Comparison of ENCODE assay signal across 18 cellular contexts in genomic region chr7:45902820-45903219, GRCh38. TPM values are rescaled to one million over a fixed set of nuclear protein-coding genes. Genes with fewer than 3 reads are reported as not detected.
"Had no signal": no experiment of that assay in that cellular context is flagged by ENCODE, and none has a peak within 500 bp of the region (broad histone marks: within the 10 kb centered on the region; RNA-seq: fewer than 3 reads in every experiment).

No MANE protein-coding gene starts in this region.

- ATAC-seq: psoas muscle, T-helper 17 cell had no signal

- H3K4me1 ChIP-seq: psoas muscle had no signal

- H3K9me3 ChIP-seq: neutrophil, psoas muscle had no signal

- H3K36me3 ChIP-seq: neutrophil had no signal

- FAIRE-seq: colon, endothelial cell of umbilical vein, TTC549 had no signal

- H3K4me3 ChIP-seq: lung, psoas muscle had no signal

- DNase-seq: activated CD4-positive, alpha-beta memory T cell treated with anti-CD3 and anti-CD28 coated beads for 36 hours; activated CD4-positive, CD25-positive, alpha-beta regulatory T cell treated with anti-CD3 and anti-CD28 coated beads, Interleukin-2, amount 50 U/mL, for 72 hours; activated gamma-delta T cell treated with Interleukin-2 at 50 U/mL for 16 hours; activated naive CD8-positive, alpha-beta T cell treated with anti-CD3 and anti-CD28 coated beads for 36 hours; activated T-cell treated with anti-CD3 and anti-CD28 coated beads, Interleukin-2, amount 50 U/mL, for 48 hours; glutamatergic neuron; immature natural killer cell; midbrain; psoas muscle; stimulated activated CD4-positive, alpha-beta T cell treated with anti-CD3 and anti-CD28 coated beads, Interleukin-12 subunit alpha, Interleukin-12 subunit beta, amount 100 ng/mL, for 4 hours; stimulated activated naive CD4-positive, alpha-beta T cell treated with Interleukin-2 at 50 U/mL for 16 hours; T-helper 17 cell; trophoblast cell had no signal

- H3K27ac ChIP-seq: neutrophil, psoas muscle had no signal

RNA-seq across cellular contexts. Expression of gene IGFBP1, which starts 14.5 kb away (rescaled TPM):
- total RNA-seq: activated CD4-positive, alpha-beta memory T cell treated with anti-CD3 and anti-CD28 coated beads for 36 hours; activated naive CD8-positive, alpha-beta T cell treated with anti-CD3 and anti-CD28 coated beads for 36 hours; lung; psoas muscle; T-helper 17 cell had no signal
- polyA plus RNA-seq: immature natural killer cell, psoas muscle had no signal

RNA-seq across cellular contexts. Expression of gene CCDC201, which starts 29.9 kb away (rescaled TPM):
- total RNA-seq: activated CD4-positive, alpha-beta memory T cell treated with anti-CD3 and anti-CD28 coated beads for 36 hours; activated naive CD8-positive, alpha-beta T cell treated with anti-CD3 and anti-CD28 coated beads for 36 hours; endothelial cell of umbilical vein; lung; psoas muscle; T-helper 17 cell had no signal
- polyA plus RNA-seq: endothelial cell of umbilical vein, immature natural killer cell, lung, psoas muscle had no signal
